ENCODE assay signal across 21 cellular contexts in genomic region chr14:77177623-77178185, GRCh38.
DNase-seq lines count a peak whose midpoint lies in the region; ATAC-seq and TF ChIP-seq lines count a peak whose summit lies in the region.
"Had no signal": no experiment of that assay in that cellular context is flagged by ENCODE, and none has a peak within 500 bp of the region (broad histone marks: within the 10 kb centered on the region; RNA-seq: fewer than 3 reads in every experiment).

No MANE protein-coding gene starts in this region.

- ATAC-seq in GM21619 (IDR thresholded peaks at IDR 0.05; ENCODE audit: unreplicated experiment): no peak
- ATAC-seq in HG02610 (IDR thresholded peaks at IDR 0.05; ENCODE audit: unreplicated experiment): no peak
- no peak for ATAC-seq in HG02981 (IDR thresholded peaks at IDR 0.05; ENCODE audit: unreplicated experiment)
- ATAC-seq: activated CD8-positive, alpha-beta memory T cell treated with anti-CD3 and anti-CD28 coated beads, Interleukin-2, amount 10 ng/mL, durations not matched to agents 7 days and 5 days; foreskin keratinocyte; SK-N-SH treated with all-trans-retinoic acid at 6 μM for 48 hours had no signal

- no peaks in the 10 kb centered on the region for H4K20me1 ChIP-seq in DOHH2 (ENCODE audit: control insufficient read depth, insufficient read depth, low read depth, low read length)

- DNase-seq in DMS153 (lab: John Stamatoyannopoulos, UW) (peak; percentile 18), DMS153 treated with DMSO at 0.1 percent for 48 hours (lab: John Stamatoyannopoulos, UW; ENCODE audit: unreplicated experiment) (no peak), NB4 (ENCODE audit: low read depth) (peak; percentile 42), RPMI8226 (peak; percentile 16)
- DNase-seq: activated CD4-positive, alpha-beta T cell treated with anti-CD3 and anti-CD28 coated beads, Interleukin-2, amount 10 ng/mL, durations not matched to agents 7 days and 5 days; activated CD8-positive, alpha-beta memory T cell treated with anti-CD3 and anti-CD28 coated beads, Interleukin-2, amount 10 ng/mL, durations not matched to agents 7 days and 5 days; activated naive CD4-positive, alpha-beta T cell treated with anti-CD3 and anti-CD28 coated beads, Interleukin-2, amount 50 U/mL, for 16 hours; amygdala; effector CD8-positive, alpha-beta T cell; foreskin keratinocyte; NCI-H1048; NCI-H2081; WERI-Rb-1 had no signal

- peaks cover 24% of the 10 kb centered on the region for H3K4me1 ChIP-seq in DOHH2 (ENCODE audit: control insufficient read depth, low read length)
- H3K4me1 ChIP-seq: breast epithelium, foreskin keratinocyte had no signal

- no peaks in the 10 kb centered on the region for H3K9me2 ChIP-seq in DOHH2 (replicated peaks; ENCODE audit: control insufficient read depth, low read length)

- no peak for TF ChIP-seq CTCF in DOHH2 (IDR thresholded peaks at IDR 0.05; ENCODE audit: low read depth, low read length, poor library complexity, severe bottlenecking)
- no peak for TF ChIP-seq CTCF in NB4 (IDR thresholded peaks at IDR 0.05; ENCODE audit: low read depth, low read length)

- H3K4me2 ChIP-seq in DOHH2 (ENCODE audit: low read length): 0 out of 2 replicates have a peak overlapping the region, but pooled peaks have one; percentile 8

- H3F3A ChIP-seq in DOHH2 (ENCODE audit: control insufficient read depth, insufficient read depth): 0 out of 2 replicates have a peak, but pooled peaks cover 2% of the 10 kb centered on the region

- no peaks in the 10 kb centered on the region for H3K79me2 ChIP-seq in DOHH2 (ENCODE audit: control insufficient read depth, low read length)

- no peaks in the 10 kb centered on the region for H3K36me3 ChIP-seq in DOHH2 (ENCODE audit: control insufficient read depth, low read length)
- H3K36me3 ChIP-seq: breast epithelium, neutrophil, WERI-Rb-1 had no signal

- H3K9me3 ChIP-seq in DOHH2 (ENCODE audit: control insufficient read depth, insufficient read depth, low read length): no peaks in the 10 kb centered on the region
- H3K9me3 ChIP-seq: breast epithelium, neutrophil had no signal

- H3K27ac ChIP-seq in DOHH2 (ENCODE audit: low read depth, low read length): no peak overlapping the region
- H3K27ac ChIP-seq: 22Rv1, breast epithelium, foreskin keratinocyte, neutrophil, WERI-Rb-1 had no signal

- TF ChIP-seq POLR2A in NB4 (IDR thresholded peaks at IDR 0.05; ENCODE audit: extremely low read depth, insufficient read length): no peak

- H3K4me3 ChIP-seq in DOHH2 (ENCODE audit: low read length) (no peak overlapping the region), NB4 (ENCODE audit: low read depth, low read length) (no peak overlapping the region)
- H3K4me3 ChIP-seq: breast epithelium had no signal

- H3K27me3 ChIP-seq in DOHH2 (ENCODE audit: control insufficient read depth, low read length): peaks cover 4% of the 10 kb centered on the region; the same call in 1 of the 2 replicates
